Comparison of ENCODE assay signal across 8 cellular contexts in genomic region chr17:40287494-40288369, GRCh38. TPM values are rescaled to one million over a fixed set of nuclear protein-coding genes. Genes with fewer than 3 reads are reported as not detected.
A peak's percentile ranks its signal among the peaks of the same experiment; 100 is the strongest.
DNase-seq lines count a peak whose midpoint lies in the region; ATAC-seq, FAIRE-seq and TF ChIP-seq lines count a peak whose summit lies in the region.

CDC6 (plus strand) TSS chr17:40287879; CDS start chr17:40289421, 1,542 bp downstream.

- H3K36me3 Mint-ChIP-seq in T-cell: no peaks in the 10 kb centered on the region

- H3K4me1 ChIP-seq in adrenal gland (replicated peaks in 1 of 2): peaks cover 0 to 18% of the 10 kb centered on the region in 2 donors
- H3K4me1 ChIP-seq in heart right ventricle: peaks cover 0 to 59% (median 33%) of the 10 kb centered on the region in 9 donors

- no peak for TF ChIP-seq CTCF in adrenal gland (IDR thresholded peaks at IDR 0.05)
- TF ChIP-seq CTCF in heart right ventricle (IDR thresholded peaks at IDR 0.05): no peak

- peak within 1 kb of the TSS in 2 of 5 donors; percentile 21 to 47 for H3K27ac ChIP-seq in adrenal gland
- H3K27ac ChIP-seq in heart right ventricle: peak within 1 kb of the TSS in 5 of 10 donors; percentile 23 to 54 (median 37)

- H3K4me3 Mint-ChIP-seq in T-cell: peak within 1 kb of the TSS; percentile 94 to 99 (median 97)

- no peaks in the 10 kb centered on the region for H3K27me3 Mint-ChIP-seq in T-cell

- H3K4me1 Mint-ChIP-seq in T-cell: peaks cover 28 to 38% (median 32%) of the 10 kb centered on the region in 3 donors

- H3K4me3 ChIP-seq in adrenal gland (peak within 1 kb of the TSS in 2 of 4 donors; percentile 40 to 63), heart right ventricle (peak within 1 kb of the TSS; percentile 23 to 76 (median 50))

- WGBS in adrenal gland, 4 donors: 0% methylated on average over 20 to 47 of the region's 47 CpGs
- WGBS in heart right ventricle, 2 donors: 0 to 1% methylated on average over 47 of the region's 47 CpGs

- ATAC-seq in HG02840 (IDR thresholded peaks at IDR 0.05; ENCODE audit: low FRiP score, unreplicated experiment): peak; percentile 94
- peak; percentile 94 to 97 (median 96) for ATAC-seq in T-cell (replicated peaks in 1 of 4)
- ATAC-seq in heart right ventricle: peak; percentile 97 to 99 (median 98)

- intact Hi-C loops in adrenal gland (cut with DNase I) (loop anchor here in 1 of 2 donors (5.0 kb wide), 1 partner anchor 85 kb away; no protein-coding TSS in a partner anchor), heart right ventricle (cut with DNase I) (loop anchor here in 8 of 10 donors (5.0 to 10.0 kb wide), 4 partner anchors 70 to 273 kb away; partner anchors contain the start of genes WIPF2 (in 6 of the 8) and CSF3 (in 1 of the 8)), posterior vena cava (cut with DNase I) (loop anchor here in 1 of 2 donors (5.0 kb wide), 1 partner anchor 85 kb away; no protein-coding TSS in a partner anchor)

- H3K27ac Mint-ChIP-seq in T-cell: peak within 1 kb of the TSS; percentile 81 to 95

- peak; percentile 85 for DNase-seq in GM12891 (ENCODE audit: insufficient read length, low spot score)
- DNase-seq in NCI-H1436 treated with DMSO at 0.1 percent for 48 hours (lab: John Stamatoyannopoulos, UW): peak; percentile 99
- peak; percentile 93 to 100 (median 99) for DNase-seq in T-cell
- DNase-seq in adrenal gland: peak; percentile 98 to 100 (median 99)
- peak; percentile 97 to 99 for DNase-seq in heart right ventricle
- peak; percentile 100 for DNase-seq in posterior vena cava (ENCODE audit: low spot score)
- DNase-seq in ureter (ENCODE audit: low spot score): peak; percentile 99

- no peaks in the 10 kb centered on the region for H3K9me3 Mint-ChIP-seq in T-cell

- no peaks in the 10 kb centered on the region for H3K27me3 ChIP-seq in adrenal gland
- no peaks in the 10 kb centered on the region for H3K27me3 ChIP-seq in heart right ventricle

- H3K36me3 ChIP-seq in adrenal gland (replicated peaks in 1 of 2): no peaks in the 10 kb centered on the region
- peaks cover 0 to 10% (median 0%) of the 10 kb centered on the region in 9 donors for H3K36me3 ChIP-seq in heart right ventricle

- POLR2A ChIA-PET in T-cell (lab: Charles Lee): interaction anchor here in 1 of 2 donors (0.5 kb wide), 1 partner anchor 192 kb away, joined by 3 read pairs; no protein-coding TSS in a partner anchor

- CTCF ChIA-PET in T-cell (lab: Charles Lee): interaction anchor here in 1 of 2 donors (0.7 to 1.2 kb wide), 5 partner anchors 19 to 276 kb away, joined by 3 to 5 read pairs (median 3); partner anchors contain the start of gene WIPF2

- H3K9me3 ChIP-seq in adrenal gland (replicated peaks in 1 of 3) (no peaks in the 10 kb centered on the region), heart right ventricle (no peaks in the 10 kb centered on the region)

- FAIRE-seq in GM12891 (lab: Jason Lieb, UNC): peak; percentile 95

- TF ChIP-seq POLR2A in GM12891 (IDR thresholded peaks at IDR 0.05; ENCODE audit: low read depth, low read length) (peak; percentile 91), adrenal gland (IDR thresholded peaks at IDR 0.05) (peak in 1 of 2 donors; percentile 40)

TF ChIP-seq in GM12891, 5 proteins besides CTCF, POLR2A, EP300 and RAD21:
- no peak for TF ChIP-seq SPI1 (IDR thresholded peaks at IDR 0.05; ENCODE audit: low read depth, low read length)
- TF ChIP-seq POLR2AphosphoS5 (IDR thresholded peaks at IDR 0.05; ENCODE audit: low read depth, low read length): peak; percentile 91
- no peak for TF ChIP-seq PAX5 (IDR thresholded peaks at IDR 0.05; ENCODE audit: insufficient read depth, low read length, severe bottlenecking)
- TF ChIP-seq TAF1 (IDR thresholded peaks at IDR 0.05; ENCODE audit: low read depth, low read length): peak; percentile 88
- TF ChIP-seq POU2F2 (IDR thresholded peaks at IDR 0.05; ENCODE audit: low read depth, low read length): peak; percentile 67; the same call in 1 of the 2 replicates

RNA-seq across cellular contexts. Expression of gene CDC6, which starts in this region (rescaled TPM):
- polyA plus RNA-seq in GM12891 (2012; ENCODE audit: low read depth, missing spikeins): 21.1 TPM
- total RNA-seq in T-cell: 1 to 10 TPM; 1.3 to 3.2 (median 2.1) TPM
- 10 to 100 TPM in 1 of 8 donors, 1 to 10 TPM in 6, under 1 TPM in 1; 0.69 to 12.1 (median 2.5) TPM for total RNA-seq in adrenal gland
- polyA plus RNA-seq in adrenal gland: 10 to 100 TPM in 1 of 3 donors, 1 to 10 TPM in 2; 1.0 to 31.3 (median 1.0) TPM
- total RNA-seq in heart right ventricle: 1 to 10 TPM in 4 of 10 donors, under 1 TPM in 6; 0.49 to 3.0 (median 0.86) TPM
- polyA plus RNA-seq in heart right ventricle: 1 to 10 TPM in 1 of 2 donors, under 1 TPM in 1; 0.66 to 1.8 TPM
- 1 to 10 TPM; 1.4 to 2.5 TPM for total RNA-seq in posterior vena cava
- total RNA-seq in ureter: 3.1 TPM
